Comparison of ENCODE assay signal across 8 cellular contexts in genomic region chr15:70892912-70893560, GRCh38.
DNase-seq lines count a peak whose midpoint lies in the region; ATAC-seq, FAIRE-seq and TF ChIP-seq lines count a peak whose summit lies in the region.

No MANE protein-coding gene starts in this region.

- H3K36me3 ChIP-seq in muscle layer of duodenum (ENCODE audit: control insufficient read depth in 1 of 2, insufficient read depth in 2 of 2, low read length in 2 of 2): no peaks in the 10 kb centered on the region

- H3K4me1 ChIP-seq in muscle layer of duodenum (ENCODE audit: control insufficient read depth in 1 of 2, insufficient read depth in 2 of 2, low read length in 2 of 2): peaks cover 0 to 16% of the 10 kb centered on the region in 2 donors

- no peaks in the 10 kb centered on the region for H3K9me3 ChIP-seq in muscle layer of duodenum (ENCODE audit: control insufficient read depth in 1 of 2, low read length in 2 of 2)

- H3K27me3 ChIP-seq in muscle layer of duodenum (ENCODE audit: low read depth, low read length): no peaks in the 10 kb centered on the region

- DNase-seq in AG20443 (ENCODE audit: low spot score) (peak; percentile 68), GM18507 (ENCODE audit: extremely low spot score, insufficient read length, low read depth) (no peak), SW480 (ENCODE audit: low spot score) (peak; percentile 64), erythroblast (lab: John Stamatoyannopoulos, UW) (peak; percentile 48 to 50), 8988T (no peak)
- DNase-seq in activated CD8-positive, alpha-beta memory T cell treated with anti-CD3 and anti-CD28 coated beads for 24 hours: no peak

- peak; percentile 38 for FAIRE-seq in GM18507 (lab: Jason Lieb, UNC)

- peak overlapping the region; percentile 77 for H3K27ac ChIP-seq in muscle layer of duodenum (ENCODE audit: low read length)

- no peak for TF ChIP-seq POLR2A in erythroblast (IDR thresholded peaks at IDR 0.05; ENCODE audit: low read length)

- H3K4me3 ChIP-seq in muscle layer of duodenum (ENCODE audit: low read depth in 1 of 2, low read length in 2 of 2): peak overlapping the region; percentile 98 to 100

- ATAC-seq in HG03520 (IDR thresholded peaks at IDR 0.05; ENCODE audit: unreplicated experiment): peak; percentile 10

Comparison
In these comparisons a context has a peak if more than half of its experiments do, and no peak if none do; other contexts are left out.
1. DNase-seq: peak in AG20443 (single experiment), SW480 (single experiment) and erythroblast (2 of 2); none in GM18507 (single experiment), 8988T (single experiment) and activated CD8-positive, alpha-beta memory T cell treated with anti-CD3 and anti-CD28 coated beads for 24 hours (single experiment).